In genomic region chr22:21861290-21861848, GRCh38 we compare ENCODE assay signal across 12 cellular contexts. TPM values are rescaled to one million over a fixed set of nuclear protein-coding genes. Genes with fewer than 3 reads are reported as not detected.
DNase-seq lines count a peak whose midpoint lies in the region; ATAC-seq and TF ChIP-seq lines count a peak whose summit lies in the region.
"Had no signal": no experiment of that assay in that cellular context is flagged by ENCODE, and none has a peak within 500 bp of the region (broad histone marks: within the 10 kb centered on the region; RNA-seq: fewer than 3 reads in every experiment).

No MANE protein-coding gene starts in this region.

- no peak for TF ChIP-seq POLR2A in suprapubic skin (IDR thresholded peaks at IDR 0.05)

- H3K36me3 ChIP-seq in colonic mucosa (no peaks in the 10 kb centered on the region), suprapubic skin (no peaks in the 10 kb centered on the region)

- peaks cover 2% of the 10 kb centered on the region for H3K36me3 Mint-ChIP-seq in CD4-positive, alpha-beta T cell (ENCODE audit: low read depth)
- H3K36me3 Mint-ChIP-seq in naive thymus-derived CD8-positive, alpha-beta T cell: no peaks in the 10 kb centered on the region

- H3K4me1 ChIP-seq in colonic mucosa (peaks cover 30% of the 10 kb centered on the region), suprapubic skin (peaks cover 79% of the 10 kb centered on the region)

- no peak for ATAC-seq in CD4-positive, alpha-beta T cell (ENCODE audit: poor library complexity)
- no peak for ATAC-seq in naive thymus-derived CD8-positive, alpha-beta T cell

- intact Hi-C loops in CD4-positive, alpha-beta T cell (cut with DNase I, micrococcal nuclease): no loop called here
- intact Hi-C loops in colonic mucosa (cut with DNase I): no loop called here

- H3K9me3 ChIP-seq in CD4-positive, alpha-beta T cell (ENCODE audit: control insufficient read depth, low read length): no peaks in the 10 kb centered on the region
- H3K9me3 ChIP-seq in colonic mucosa (no peaks in the 10 kb centered on the region), suprapubic skin (no peaks in the 10 kb centered on the region)

- H3K27ac Mint-ChIP-seq in CD4-positive, alpha-beta T cell: peak overlapping the region; percentile 54
- peak overlapping the region in 9 of 10 donors; percentile 24 to 93 (median 41) for H3K27ac Mint-ChIP-seq in naive thymus-derived CD8-positive, alpha-beta T cell

- 70% methylated on average over 3 of the region's 3 CpGs for WGBS in suprapubic skin

- no peak for TF ChIP-seq EP300 in suprapubic skin (IDR thresholded peaks at IDR 0.05)

- peaks cover 94% of the 10 kb centered on the region for H3K4me1 Mint-ChIP-seq in CD4-positive, alpha-beta T cell (ENCODE audit: low read depth)
- peaks cover 49 to 97% (median 87%) of the 10 kb centered on the region in 4 donors for H3K4me1 Mint-ChIP-seq in naive thymus-derived CD8-positive, alpha-beta T cell

- H3K9me3 Mint-ChIP-seq in CD4-positive, alpha-beta T cell: no peaks in the 10 kb centered on the region
- H3K9me3 Mint-ChIP-seq in naive thymus-derived CD8-positive, alpha-beta T cell: no peaks in the 10 kb centered on the region

- POLR2A ChIA-PET in CD4-positive, alpha-beta T cell (lab: Charles Lee): no interaction called here
- POLR2A ChIA-PET in naive thymus-derived CD8-positive, alpha-beta T cell (lab: Charles Lee): interaction anchor here (0.6 kb wide), 1 partner anchor 9 kb away, joined by 3 read pairs; no protein-coding TSS in a partner anchor
- POLR2A ChIA-PET in RWPE1 (lab: Yijun Ruan, JAX; ENCODE audit: low non-redundant PET): no interaction called here

- CTCF ChIA-PET in CD4-positive, alpha-beta T cell (lab: Charles Lee): no interaction called here
- CTCF ChIA-PET in RWPE1 (lab: Yijun Ruan, JAX): no interaction called here

- H3K27me3 Mint-ChIP-seq in CD4-positive, alpha-beta T cell: no peaks in the 10 kb centered on the region
- no peaks in the 10 kb centered on the region for H3K27me3 Mint-ChIP-seq in naive thymus-derived CD8-positive, alpha-beta T cell

- H3K9ac ChIP-seq in colonic mucosa (ENCODE audit: low read depth in 2 of 2, low read length in 2 of 2): peak overlapping the region in 1 of 2 donors; percentile 4

- no peak overlapping the region for H3K27ac ChIP-seq in CD4-positive, alpha-beta T cell (ENCODE audit: low read depth, low read length)
- H3K27ac ChIP-seq in HL-60 (replicated peaks) (peak overlapping the region; percentile 63), colonic mucosa (no peak overlapping the region), RWPE1 (no peak overlapping the region), suprapubic skin (no peak overlapping the region)

- H3K27me3 ChIP-seq in CD4-positive, alpha-beta T cell (ENCODE audit: control insufficient read depth, insufficient read depth, low read length): no peaks in the 10 kb centered on the region
- H3K27me3 ChIP-seq in HL-60 (ENCODE audit: insufficient read depth, poor library complexity, severe bottlenecking) (no peaks in the 10 kb centered on the region), colonic mucosa (no peaks in the 10 kb centered on the region), suprapubic skin (no peaks in the 10 kb centered on the region)

- TF ChIP-seq CTCF in CD4-positive, alpha-beta T cell (IDR thresholded peaks at IDR 0.05): no peak
- no peak for TF ChIP-seq CTCF in HL-60 (IDR thresholded peaks at IDR 0.05; ENCODE audit: insufficient read depth, low read length)
- TF ChIP-seq CTCF in colonic mucosa (IDR thresholded peaks at IDR 0.05): no peak
- TF ChIP-seq CTCF in RWPE1 (conservative IDR thresholded peaks at IDR 0.05; ENCODE audit: low read depth): no peak
- TF ChIP-seq CTCF in suprapubic skin (IDR thresholded peaks at IDR 0.05): no peak

- peak overlapping the region; percentile 36 for H3K4me3 Mint-ChIP-seq in CD4-positive, alpha-beta T cell
- H3K4me3 Mint-ChIP-seq in naive thymus-derived CD8-positive, alpha-beta T cell: peak overlapping the region in 9 of 10 donors; percentile 0 to 65 (median 34)

- no peak for DNase-seq in CD4-positive, alpha-beta T cell
- DNase-seq in HL-60 (ENCODE audit: low read depth in 1 of 2, low spot score in 1 of 2): no peak
- peak; percentile 18 for DNase-seq in colonic mucosa
- no peak for DNase-seq in naive thymus-derived CD8-positive, alpha-beta T cell
- no peak for DNase-seq in RWPE1 (ENCODE audit: low spot score)
- no peak for DNase-seq in suprapubic skin (ENCODE audit: low spot score in 2 of 2)
- DNase-seq in NCI-H2029 treated with DMSO at 0.1 percent for 48 hours (lab: John Stamatoyannopoulos, UW): no peak
- DNase-seq in activated gamma-delta T cell treated with Interleukin-2 at 50 U/mL for 16 hours: no peak
- DNase-seq: activated CD8-positive, alpha-beta memory T cell treated with anti-CD3 and anti-CD28 coated beads, Interleukin-2, amount 50 U/mL, for 4 hours; Calu3; hypothalamus; retina had no signal

- H3K4me3 ChIP-seq in HL-60 (replicated peaks; ENCODE audit: insufficient read depth, low read length): no peak overlapping the region
- H3K4me3 ChIP-seq in colonic mucosa: no peak overlapping the region
- H3K4me3 ChIP-seq in suprapubic skin: no peak overlapping the region

RNA-seq across cellular contexts. Expression of gene MAPK1, which starts 6.1 kb away (rescaled TPM):
- total RNA-seq in CD4-positive, alpha-beta T cell: 10 to 100 TPM; 39.4 to 44.0 TPM
- total RNA-seq in colonic mucosa (100 to 1,000 TPM; 140 to 147 TPM), suprapubic skin (10 to 100 TPM; 51.3 to 77.8 (median 66.0) TPM)
- 100 to 1,000 TPM; 119 TPM for total RNA-seq in naive thymus-derived CD8-positive, alpha-beta T cell
- 10 to 100 TPM; 62.9 to 92.8 (median 78.9) TPM for polyA plus RNA-seq in naive thymus-derived CD8-positive, alpha-beta T cell
